Comparison of ENCODE assay signal across 7 cellular contexts in the genomic region with DNA sequence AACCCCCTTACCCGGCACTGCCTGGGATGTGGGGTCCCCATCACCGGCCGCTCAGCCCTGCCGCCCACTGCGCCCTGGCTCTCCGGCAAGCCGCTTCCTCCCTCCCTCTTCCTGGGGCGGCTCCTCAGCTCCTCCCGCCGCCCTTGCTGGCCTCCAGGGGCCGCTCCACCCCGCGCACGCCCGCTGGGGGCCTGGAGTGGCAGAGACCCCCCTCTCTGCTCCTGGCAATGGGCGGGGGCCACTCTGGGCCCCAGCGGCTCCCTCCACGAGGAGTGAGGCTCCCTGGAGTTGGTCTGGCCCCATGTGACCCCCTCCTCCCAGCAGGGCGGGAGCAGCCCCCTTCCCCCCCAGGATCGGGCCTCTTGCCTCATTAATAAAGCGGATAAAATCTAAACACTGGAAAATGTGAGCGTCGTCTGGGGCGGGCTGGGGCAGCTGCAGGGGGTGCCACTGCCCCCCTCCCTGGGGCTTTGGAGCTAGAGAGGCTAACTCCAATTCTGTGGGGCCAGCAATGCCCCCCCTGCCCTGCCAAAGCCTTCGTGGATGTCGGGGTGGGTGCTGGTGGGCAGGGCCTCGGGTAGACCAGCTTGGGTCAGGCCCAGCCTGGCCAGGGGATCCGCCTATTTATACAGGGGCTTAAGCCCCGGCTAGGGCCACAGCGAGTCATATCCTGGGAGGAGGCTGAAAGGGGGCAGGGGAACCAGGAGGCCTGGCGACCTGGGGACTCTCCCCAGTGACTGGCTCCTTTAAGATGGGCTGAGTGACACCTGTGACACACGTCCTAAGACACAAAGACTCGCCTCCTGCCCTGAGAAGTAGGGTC. TPM values are rescaled to one million over a fixed set of nuclear protein-coding genes. Genes with fewer than 3 reads are reported as not detected.
DNase-seq lines count a peak whose midpoint lies in the region; ATAC-seq and TF ChIP-seq lines count a peak whose summit lies in the region.

A gene with protein sequence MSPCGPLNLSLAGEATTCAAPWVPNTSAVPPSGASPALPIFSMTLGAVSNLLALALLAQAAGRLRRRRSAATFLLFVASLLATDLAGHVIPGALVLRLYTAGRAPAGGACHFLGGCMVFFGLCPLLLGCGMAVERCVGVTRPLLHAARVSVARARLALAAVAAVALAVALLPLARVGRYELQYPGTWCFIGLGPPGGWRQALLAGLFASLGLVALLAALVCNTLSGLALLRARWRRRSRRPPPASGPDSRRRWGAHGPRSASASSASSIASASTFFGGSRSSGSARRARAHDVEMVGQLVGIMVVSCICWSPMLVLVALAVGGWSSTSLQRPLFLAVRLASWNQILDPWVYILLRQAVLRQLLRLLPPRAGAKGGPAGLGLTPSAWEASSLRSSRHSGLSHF (minus strand): TSS at position 104 of the 823 bp plus-strand sequence. CDS start 1,034 bp downstream, outside the sequence.

- H3K79me2 ChIP-seq in MM.1S (ENCODE audit: low read length) (no peaks in the 10 kb centered on the region), mesendoderm (ENCODE audit: control insufficient read depth, insufficient read depth, low read length) (no peaks in the 10 kb centered on the region)

- H3K27me3 ChIP-seq in MM.1S (replicated peaks; ENCODE audit: insufficient read depth, low read length), result peaks cover 48% of the 10 kb centered on the region
- no peaks in the 10 kb centered on the region for H3K27me3 ChIP-seq in mesendoderm (ENCODE audit: insufficient read depth, low read length, poor library complexity)

- H3K36me3 ChIP-seq in MM.1S (replicated peaks; ENCODE audit: insufficient read depth, low read length), result no peaks in the 10 kb centered on the region
- no peaks in the 10 kb centered on the region for H3K36me3 ChIP-seq in mesendoderm (ENCODE audit: control insufficient read depth, insufficient read depth, low read length)

- H3K9ac ChIP-seq in MM.1S (ENCODE audit: low read length), result no peak within 1 kb of the TSS
- H3K9ac ChIP-seq in mesendoderm (ENCODE audit: low read length), result peak within 1 kb of the TSS; percentile 29

- H4K5ac ChIP-seq in mesendoderm (ENCODE audit: low read length), result no peak within 1 kb of the TSS

- no peak within 1 kb of the TSS for H3K27ac ChIP-seq in MM.1S (ENCODE audit: low read length)
- H3K27ac ChIP-seq in mesendoderm (ENCODE audit: low read depth, low read length), result no peak within 1 kb of the TSS

- no peaks in the 10 kb centered on the region for H3K9me2 ChIP-seq in MM.1S (replicated peaks; ENCODE audit: insufficient read depth, low read length)

- no peak within 1 kb of the TSS for H2AK5ac ChIP-seq in mesendoderm (ENCODE audit: low read length)

- DNase-seq in ELF-1 (ENCODE audit: low read depth, low spot score) (peak; percentile 50), MM.1S (no peak), astrocyte of the hippocampus (ENCODE audit: low read depth, low spot score) (peak; percentile 52), mesendoderm (peak; percentile 58), hippocampal formation (lab: John Stamatoyannopoulos, UW) (no peak)

- H3K79me1 ChIP-seq in mesendoderm (ENCODE audit: low read length), result no peaks in the 10 kb centered on the region

- H3K4me2 ChIP-seq in MM.1S (ENCODE audit: low read depth, low read length) (no peak within 1 kb of the TSS), mesendoderm (ENCODE audit: low read length) (no peak within 1 kb of the TSS)

- no peak for ATAC-seq in GM18498 (IDR thresholded peaks at IDR 0.05; ENCODE audit: unreplicated experiment)
- no peak for ATAC-seq in HG03097 (IDR thresholded peaks at IDR 0.05; ENCODE audit: low FRiP score, unreplicated experiment)

- H4K20me1 ChIP-seq in MM.1S (ENCODE audit: insufficient read depth, low read length), result no peaks in the 10 kb centered on the region

- no peak within 1 kb of the TSS for H4K8ac ChIP-seq in mesendoderm (ENCODE audit: low read depth, low read length)

- H3K23ac ChIP-seq in mesendoderm (ENCODE audit: low read length), result peak within 1 kb of the TSS; percentile 9

- no peaks in the 10 kb centered on the region for H3F3A ChIP-seq in MM.1S (ENCODE audit: insufficient read depth, low read length)

- H3K4ac ChIP-seq in mesendoderm (ENCODE audit: low read depth, low read length), result no peak within 1 kb of the TSS

- H2AFZ ChIP-seq in MM.1S (ENCODE audit: low read length), result no peak within 1 kb of the TSS

- peak within 1 kb of the TSS; percentile 64 for H3K56ac ChIP-seq in mesendoderm (ENCODE audit: low read length)

- no peaks in the 10 kb centered on the region for H3K9me3 ChIP-seq in MM.1S (replicated peaks; ENCODE audit: insufficient read depth, low read length)

- WGBS in mesendoderm (ENCODE audit: extremely low coverage, insufficient coverage, low lambda C conversion rate), result no CpG with 5 or more reads among the region's 33 CpGs

- TF ChIP-seq CTCF in MM.1S (IDR thresholded peaks at IDR 0.05; ENCODE audit: low read length), result peak; percentile 12; the same call in 1 of the 2 replicates

- H2BK15ac ChIP-seq in mesendoderm (replicated peaks; ENCODE audit: low read depth), result no peak within 1 kb of the TSS

- peak within 1 kb of the TSS; percentile 14 for H3K18ac ChIP-seq in mesendoderm (ENCODE audit: low read length)

- no peak within 1 kb of the TSS for H3K4me3 ChIP-seq in MM.1S (ENCODE audit: low read length)
- H3K4me3 ChIP-seq in mesendoderm (ENCODE audit: low read length), result no peak within 1 kb of the TSS

- H3K4me1 ChIP-seq in MM.1S (ENCODE audit: low read length) (no peaks in the 10 kb centered on the region), mesendoderm (ENCODE audit: control insufficient read depth, low read depth, low read length) (peaks cover 2% of the 10 kb centered on the region)

- H2BK120ac ChIP-seq in mesendoderm (ENCODE audit: low read depth, low read length), result no peak within 1 kb of the TSS

- H2BK5ac ChIP-seq in mesendoderm (ENCODE audit: low read length), result no peak within 1 kb of the TSS

RNA-seq across cellular contexts. Expression of the gene that starts here (rescaled TPM):
- 0.11 TPM for polyA plus RNA-seq in mesendoderm (2013, experiment 1 of 2)
- polyA plus RNA-seq in mesendoderm (2013, experiment 2 of 2), result 0.07 TPM

Comparison
In these comparisons a context has a peak if more than half of its experiments do, and no peak if none do; other contexts are left out.
1. DNase-seq: peak in ELF-1 (single experiment), astrocyte of the hippocampus (single experiment) and mesendoderm (single experiment); none in MM.1S (single experiment) and hippocampal formation (0 of 2).